ENCODE assay signal across 8 cellular contexts in the genomic region with DNA sequence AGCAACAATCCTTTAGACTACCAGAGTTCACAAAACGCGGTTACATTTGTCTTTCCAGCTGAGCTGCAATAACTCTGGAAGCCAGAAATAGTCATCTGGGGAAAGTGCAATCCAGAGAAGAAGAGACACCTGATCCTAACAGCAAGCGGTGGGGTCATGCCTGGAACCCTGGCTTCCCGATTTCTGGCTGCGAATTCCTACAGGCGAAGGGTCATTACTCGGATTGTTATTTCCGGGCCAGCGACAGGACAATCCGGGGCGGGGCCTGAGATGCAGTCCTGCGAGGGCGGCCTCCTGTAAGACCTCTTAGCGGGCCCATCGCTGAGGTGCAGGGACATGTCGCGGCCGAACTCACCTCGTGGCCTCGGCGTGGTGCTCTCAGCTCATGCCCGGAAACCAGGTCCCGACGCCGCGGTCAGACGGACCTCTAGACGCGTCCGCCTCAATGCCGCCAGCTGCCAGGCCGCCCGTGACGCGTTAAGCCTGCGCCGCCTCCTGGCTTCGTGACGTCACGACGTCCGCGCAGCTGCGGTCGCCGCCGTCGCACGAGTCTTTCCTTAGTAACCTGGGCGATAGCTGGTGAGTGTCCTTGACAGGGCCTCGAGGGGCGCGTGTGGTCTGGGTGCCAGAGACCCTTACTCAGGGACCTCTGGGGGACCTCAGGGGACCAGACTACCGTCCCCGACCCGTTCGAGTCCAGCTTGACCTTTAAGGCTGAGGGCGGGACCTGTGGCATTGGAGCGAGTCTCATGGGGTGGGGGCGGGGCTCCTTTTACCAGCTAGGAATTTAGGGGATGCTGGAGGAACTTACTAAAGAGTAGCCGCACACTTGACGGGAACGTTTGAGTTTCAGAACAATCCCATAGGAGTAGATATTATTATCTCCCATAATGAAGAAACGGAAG. TPM values are rescaled to one million over a fixed set of nuclear protein-coding genes. Genes with fewer than 3 reads are reported as not detected.
DNase-seq lines count a peak whose midpoint lies in the region; ATAC-seq and TF ChIP-seq lines count a peak whose summit lies in the region.

A gene with protein sequence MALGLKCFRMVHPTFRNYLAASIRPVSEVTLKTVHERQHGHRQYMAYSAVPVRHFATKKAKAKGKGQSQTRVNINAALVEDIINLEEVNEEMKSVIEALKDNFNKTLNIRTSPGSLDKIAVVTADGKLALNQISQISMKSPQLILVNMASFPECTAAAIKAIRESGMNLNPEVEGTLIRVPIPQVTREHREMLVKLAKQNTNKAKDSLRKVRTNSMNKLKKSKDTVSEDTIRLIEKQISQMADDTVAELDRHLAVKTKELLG (plus strand): TSS at position 523 of the 905 bp plus-strand sequence. CDS start 6,010 bp downstream, outside the sequence.
TSS of gene RBM18 (minus strand) at position 481 of the 905 bp plus-strand sequence. CDS start 3,348 bp downstream, outside the sequence.

- H3K36me3 Mint-ChIP-seq in CD4-positive, alpha-beta T cell (ENCODE audit: low read depth) = peaks cover 43% of the 10 kb centered on the region

- H3K4me1 ChIP-seq in lung (ENCODE audit: control insufficient read depth in 2 of 2, insufficient read depth in 2 of 2, low read length in 2 of 2) = peaks cover 10 to 28% of the 10 kb centered on the region in 2 donors

- WGBS in lung, 2 donors = 0 to 1% methylated on average over 64 of the region's 64 CpGs

- intact Hi-C loops in CD4-positive, alpha-beta T cell (cut with DNase I, micrococcal nuclease) = loop anchor here (1.0 to 10.0 kb wide), 8 partner anchors 105 to 1680 kb away; partner anchors contain the start of genes MORN5 (in 2 of the 2), NDUFA8 (in 2 of the 2), CDK5RAP2 (in 1 of the 2) and PDCL (in 1 of the 2)

- POLR2A ChIA-PET in CD4-positive, alpha-beta T cell (lab: Charles Lee) = interaction anchor here (0.6 to 1.7 kb wide), 12 partner anchors 8 to 1471 kb away, joined by 3 to 5 read pairs (median 4); partner anchors contain the start of genes FBXW2, RAB14, RABGAP1 and TTLL11

- H3K9me3 Mint-ChIP-seq in CD4-positive, alpha-beta T cell = no peaks in the 10 kb centered on the region

- H3K4me3 ChIP-seq in lung = peak within 1 kb of the TSS; percentile 82

- DNase-seq in CD4-positive, alpha-beta T cell = peak; percentile 73 to 91 (median 80)
- DNase-seq in NCI-H82 treated with DMSO at 0.1 percent for 48 hours (lab: John Stamatoyannopoulos, UW; ENCODE audit: unreplicated experiment) (peak; percentile 49), lung (ENCODE audit: low spot score) (peak; percentile 89)
- DNase-seq in activated CD8-positive, alpha-beta memory T cell treated with anti-CD3 and anti-CD28 coated beads for 1 hour (ENCODE audit: extremely low read depth in 1 of 2, low read depth in 1 of 2) = peak; percentile 62 to 87
- peak; percentile 81 for DNase-seq in effector CD4-positive, alpha-beta T cell
- peak; percentile 78 to 89 (median 81) for DNase-seq in stimulated activated CD4-positive, alpha-beta T cell treated with anti-CD3 and anti-CD28 coated beads, TNF-alpha, amount 100 ng/mL, for 24 hours (ENCODE audit: low read depth in 3 of 3)

- no peaks in the 10 kb centered on the region for H3K9me3 ChIP-seq in CD4-positive, alpha-beta T cell (ENCODE audit: control insufficient read depth, low read length)
- H3K9me3 ChIP-seq in lung (ENCODE audit: control insufficient read depth in 2 of 2, insufficient read depth in 1 of 2, low read length in 1 of 2) = no peaks in the 10 kb centered on the region

- no peaks in the 10 kb centered on the region for H3K27me3 Mint-ChIP-seq in CD4-positive, alpha-beta T cell

- ATAC-seq in CD4-positive, alpha-beta T cell (ENCODE audit: poor library complexity) = peak; percentile 82
- ATAC-seq in GM19397 (IDR thresholded peaks at IDR 0.05; ENCODE audit: unreplicated experiment) (peak; percentile 89), HG03565 (IDR thresholded peaks at IDR 0.05; ENCODE audit: unreplicated experiment) (peak; percentile 84), lung (ENCODE audit: insufficient read depth, low FRiP score) (peak; percentile 95)

- no peaks in the 10 kb centered on the region for H3K27me3 ChIP-seq in CD4-positive, alpha-beta T cell (ENCODE audit: control insufficient read depth, insufficient read depth, low read length)
- no peaks in the 10 kb centered on the region for H3K27me3 ChIP-seq in lung (ENCODE audit: control insufficient read depth, insufficient read depth)

- H3K4me3 Mint-ChIP-seq in CD4-positive, alpha-beta T cell = peak within 1 kb of the TSS; percentile 90

- H3K36me3 ChIP-seq in lung (ENCODE audit: control insufficient read depth in 2 of 2, insufficient read depth in 2 of 2, low read length in 2 of 2) = peaks cover 4 to 14% of the 10 kb centered on the region in 2 donors

- H3K27ac Mint-ChIP-seq in CD4-positive, alpha-beta T cell = peak within 1 kb of the TSS; percentile 94

- TF ChIP-seq CTCF in CD4-positive, alpha-beta T cell (IDR thresholded peaks at IDR 0.05) = no peak
- no peak for TF ChIP-seq CTCF in lung (IDR thresholded peaks at IDR 0.05; ENCODE audit: control extremely low read depth, extremely low read depth)

- H3K27ac ChIP-seq in CD4-positive, alpha-beta T cell (ENCODE audit: low read depth, low read length) = peak within 1 kb of the TSS; percentile 89
- H3K27ac ChIP-seq in lung (ENCODE audit: low read depth in 1 of 2, low read length in 1 of 2) = peak within 1 kb of the TSS; percentile 92 to 95

- CTCF ChIA-PET in CD4-positive, alpha-beta T cell (lab: Charles Lee) = interaction anchor here (1.1 to 1.4 kb wide), 4 partner anchors 12 to 172 kb away, joined by 3 read pairs; no protein-coding TSS in a partner anchor

- peaks cover 71% of the 10 kb centered on the region for H3K4me1 Mint-ChIP-seq in CD4-positive, alpha-beta T cell (ENCODE audit: low read depth)

RNA-seq across cellular contexts. Expression of the first gene that starts in this region (rescaled TPM):
- total RNA-seq in CD4-positive, alpha-beta T cell = 10 to 100 TPM; 18.4 to 18.7 TPM
- total RNA-seq in lung = 10 to 100 TPM; 31.9 to 43.9 TPM
- polyA plus RNA-seq in lung = 10 to 100 TPM; 22.3 to 30.4 TPM

RNA-seq across cellular contexts. Expression of gene RBM18, which starts in this region (rescaled TPM):
- 10 to 100 TPM; 25.9 to 27.0 TPM for total RNA-seq in CD4-positive, alpha-beta T cell
- 10 to 100 TPM; 15.4 to 20.5 TPM for total RNA-seq in lung
- polyA plus RNA-seq in lung = 1 to 10 TPM; 5.5 to 9.4 TPM

Comparison
In these comparisons a context has a peak if more than half of its experiments do, and no peak if none do; other contexts are left out.
1. Peak in every context shown above with its lines: DNase-seq, ATAC-seq, H3K4me3 ChIP-seq and H3K27ac ChIP-seq.